ENCODE assay signal across 12 cellular contexts in genomic region chr22:45302047-45302446, GRCh38. TPM values are rescaled to one million over a fixed set of nuclear protein-coding genes. Genes with fewer than 3 reads are reported as not detected.
A peak's percentile ranks its signal among the peaks of the same experiment; 100 is the strongest.
DNase-seq lines count a peak whose midpoint lies in the region; ATAC-seq, FAIRE-seq and TF ChIP-seq lines count a peak whose summit lies in the region.
"Had no signal": no experiment of that assay in that cellular context is flagged by ENCODE, and none has a peak within 500 bp of the region (broad histone marks: within the 10 kb centered on the region; RNA-seq: fewer than 3 reads in every experiment).

No MANE protein-coding gene starts in this region.

- H3K27ac ChIP-seq in PC-9 (0 out of 2 replicates have a peak overlapping the region, but pooled peaks have one; percentile 3), fibroblast of lung (ENCODE audit: insufficient read depth, low read length) (peak overlapping the region; percentile 47), A673 (ENCODE audit: low read depth, low read length, poor library complexity, severe bottlenecking) (no peak overlapping the region)

- no peaks in the 10 kb centered on the region for H3K79me2 ChIP-seq in PC-9 (ENCODE audit: low read depth)
- H3K79me2 ChIP-seq in fibroblast of lung (ENCODE audit: control insufficient read depth, insufficient read depth, low read length) = no peaks in the 10 kb centered on the region

- H3K9me3 Mint-ChIP-seq in activated T-cell treated with anti-CD3 and anti-CD28 coated beads, Interleukin-2, amount 50 U/mL, for 4 hours = no peaks in the 10 kb centered on the region
- H3K9me3 Mint-ChIP-seq in activated T-cell treated with anti-CD3 and anti-CD28 coated beads, Interleukin-2, amount 50 U/mL, for 24 hours = no peaks in the 10 kb centered on the region
- H3K9me3 Mint-ChIP-seq in effector memory CD8-positive, alpha-beta T cell = no peaks in the 10 kb centered on the region
- H3K9me3 Mint-ChIP-seq: mesothelial cell of epicardium had no signal

- DNase-seq in activated T-cell treated with anti-CD3 and anti-CD28 coated beads, Interleukin-2, amount 50 U/mL, for 4 hours = no peak
- no peak for DNase-seq in activated T-cell treated with anti-CD3 and anti-CD28 coated beads, Interleukin-2, amount 50 U/mL, for 24 hours
- peak in 1 of 2 experiments; percentile 74 for DNase-seq in PC-9
- peak; percentile 79 to 81 for DNase-seq in fibroblast of lung (ENCODE audit: low read depth in 2 of 2)
- DNase-seq in urothelium cell line (ENCODE audit: low spot score) = peak; percentile 73
- DNase-seq in effector memory CD8-positive, alpha-beta T cell = no peak
- DNase-seq in A673 (ENCODE audit: low spot score) = no peak
- DNase-seq: activated CD8-positive, alpha-beta memory T cell treated with anti-CD3 and anti-CD28 coated beads for 24 hours; Calu3; NCI-H526 treated with DMSO at 0.1 percent for 48 hours had no signal

- FAIRE-seq in urothelium cell line (lab: Jason Lieb, UNC) = no peak

- H2AFZ ChIP-seq in PC-9 (no peak overlapping the region; the same call in 1 of the 2 replicates), fibroblast of lung (ENCODE audit: low read length) (peak overlapping the region; percentile 45)

- no peak for TF ChIP-seq CTCF in PC-9 (conservative IDR thresholded peaks at IDR 0.05)
- peak in 1 of 2 donors; percentile 6 for TF ChIP-seq CTCF in fibroblast of lung (conservative IDR thresholded peaks at IDR 0.05 in 1 of 2, IDR thresholded peaks at IDR 0.05 in 1 of 2; ENCODE audit: low read depth in 1 of 2, low read length in 2 of 2)
- no peak for TF ChIP-seq CTCF in A673 (conservative IDR thresholded peaks at IDR 0.05; ENCODE audit: low read depth, low read length)

- ATAC-seq in activated T-cell treated with anti-CD3 and anti-CD28 coated beads, Interleukin-2, amount 50 U/mL, for 4 hours = peak; percentile 34 to 56
- ATAC-seq in effector memory CD8-positive, alpha-beta T cell (replicated peaks) = no peak
- ATAC-seq in GM18520 (IDR thresholded peaks at IDR 0.05; ENCODE audit: unreplicated experiment) = no peak

- H3K36me3 Mint-ChIP-seq in activated T-cell treated with anti-CD3 and anti-CD28 coated beads, Interleukin-2, amount 50 U/mL, for 4 hours (ENCODE audit: insufficient read depth) = no peaks in the 10 kb centered on the region
- no peaks in the 10 kb centered on the region for H3K36me3 Mint-ChIP-seq in activated T-cell treated with anti-CD3 and anti-CD28 coated beads, Interleukin-2, amount 50 U/mL, for 24 hours (ENCODE audit: low read depth)
- no peaks in the 10 kb centered on the region for H3K36me3 Mint-ChIP-seq in effector memory CD8-positive, alpha-beta T cell (ENCODE audit: insufficient read depth)
- H3K36me3 Mint-ChIP-seq: mesothelial cell of epicardium had no signal

- H3F3A ChIP-seq in PC-9 (ENCODE audit: insufficient read depth, low read depth) = peaks cover 7% of the 10 kb centered on the region; the same call in 1 of the 2 replicates

- H3K4me3 ChIP-seq in PC-9 = no peak overlapping the region
- H3K4me3 ChIP-seq in fibroblast of lung (replicated peaks in 1 of 4; ENCODE audit: control extremely low read depth in 1 of 4, insufficient read depth in 1 of 4, low read depth in 3 of 4, low read length in 4 of 4) = no peak overlapping the region
- no peak overlapping the region for H3K4me3 ChIP-seq in A673 (ENCODE audit: low read depth, low read length, poor library complexity, severe bottlenecking)

- no peaks in the 10 kb centered on the region for H3K27me3 ChIP-seq in PC-9 (ENCODE audit: insufficient read depth, low read depth)
- no peaks in the 10 kb centered on the region for H3K27me3 ChIP-seq in fibroblast of lung (ENCODE audit: control insufficient read depth, insufficient read depth, low read length)
- H3K27me3 ChIP-seq in A673 (replicated peaks; ENCODE audit: insufficient read depth, low read depth, low read length, poor library complexity) = no peaks in the 10 kb centered on the region

- H3K4me1 Mint-ChIP-seq in activated T-cell treated with anti-CD3 and anti-CD28 coated beads, Interleukin-2, amount 50 U/mL, for 4 hours (ENCODE audit: low read depth) = peaks cover 3% of the 10 kb centered on the region
- H3K4me1 Mint-ChIP-seq in activated T-cell treated with anti-CD3 and anti-CD28 coated beads, Interleukin-2, amount 50 U/mL, for 24 hours (ENCODE audit: low read depth) = peaks cover 8% of the 10 kb centered on the region
- H3K4me1 Mint-ChIP-seq in effector memory CD8-positive, alpha-beta T cell (ENCODE audit: low read depth in 2 of 2) = no peaks in the 10 kb centered on the region
- H3K4me1 Mint-ChIP-seq: mesothelial cell of epicardium had no signal

- H3K9me3 ChIP-seq in PC-9 (ENCODE audit: insufficient read depth, low read depth) (no peaks in the 10 kb centered on the region), fibroblast of lung (ENCODE audit: control insufficient read depth, insufficient read depth, low read depth, low read length) (no peaks in the 10 kb centered on the region), A673 (ENCODE audit: low read depth, low read length, poor library complexity, severe bottlenecking) (no peaks in the 10 kb centered on the region)

- H3K4me2 ChIP-seq in PC-9 = peak overlapping the region; percentile 37
- peak overlapping the region; percentile 23 for H3K4me2 ChIP-seq in fibroblast of lung (ENCODE audit: extremely low read depth, insufficient read depth, low read length)

- POLR2A ChIA-PET in PC-9 (lab: Charles Lee; ENCODE audit: unreplicated experiment) = no interaction called here
- POLR2A ChIA-PET in A673 (lab: Charles Lee; ENCODE audit: low non-redundant PET) = no interaction called here

- no peaks in the 10 kb centered on the region for H3K9me2 ChIP-seq in PC-9 (ENCODE audit: insufficient read depth)

- H3K4me1 ChIP-seq in PC-9 (replicated peaks; ENCODE audit: insufficient read depth) (peaks cover 16% of the 10 kb centered on the region), fibroblast of lung (ENCODE audit: control insufficient read depth, extremely low read depth, insufficient read depth, low read length) (peaks cover 3% of the 10 kb centered on the region), A673 (ENCODE audit: insufficient read depth, low read length, poor library complexity, severe bottlenecking) (no peaks in the 10 kb centered on the region)

- BruUV-seq in PC-9 (replicated peaks; lab: Mats Ljungman, UMichigan) (no TSS peak), A673 (replicated peaks; lab: Mats Ljungman, UMichigan) (no TSS peak)

- CTCF ChIA-PET in PC-9 (lab: Charles Lee) = no interaction called here
- CTCF ChIA-PET in A673 (lab: Charles Lee) = no interaction called here

- peaks cover 3% of the 10 kb centered on the region for H3K27me3 Mint-ChIP-seq in activated T-cell treated with anti-CD3 and anti-CD28 coated beads, Interleukin-2, amount 50 U/mL, for 4 hours (ENCODE audit: low read depth)
- no peaks in the 10 kb centered on the region for H3K27me3 Mint-ChIP-seq in activated T-cell treated with anti-CD3 and anti-CD28 coated beads, Interleukin-2, amount 50 U/mL, for 24 hours
- no peaks in the 10 kb centered on the region for H3K27me3 Mint-ChIP-seq in effector memory CD8-positive, alpha-beta T cell

- no peak overlapping the region for H3K4me3 Mint-ChIP-seq in activated T-cell treated with anti-CD3 and anti-CD28 coated beads, Interleukin-2, amount 50 U/mL, for 4 hours
- no peak overlapping the region for H3K4me3 Mint-ChIP-seq in activated T-cell treated with anti-CD3 and anti-CD28 coated beads, Interleukin-2, amount 50 U/mL, for 24 hours
- no peak overlapping the region for H3K4me3 Mint-ChIP-seq in effector memory CD8-positive, alpha-beta T cell
- H3K4me3 Mint-ChIP-seq: mesothelial cell of epicardium had no signal

- no peaks in the 10 kb centered on the region for H3K36me3 ChIP-seq in PC-9 (ENCODE audit: low read depth)
- no peaks in the 10 kb centered on the region for H3K36me3 ChIP-seq in fibroblast of lung (ENCODE audit: control insufficient read depth, insufficient read depth, low read length)
- H3K36me3 ChIP-seq in A673 (ENCODE audit: insufficient read depth, low read length, poor library complexity, severe bottlenecking) = no peaks in the 10 kb centered on the region

- intact Hi-C loops in PC-9 (cut with micrococcal nuclease; ENCODE audit: unreplicated experiment) = no loop called here
- intact Hi-C loops in A673 (cut with micrococcal nuclease; ENCODE audit: unreplicated experiment) = no loop called here

- no peak overlapping the region for H3K27ac Mint-ChIP-seq in activated T-cell treated with anti-CD3 and anti-CD28 coated beads, Interleukin-2, amount 50 U/mL, for 24 hours
- no peak overlapping the region for H3K27ac Mint-ChIP-seq in effector memory CD8-positive, alpha-beta T cell
- H3K27ac Mint-ChIP-seq: mesothelial cell of epicardium had no signal

- H3K9ac ChIP-seq in fibroblast of lung (ENCODE audit: insufficient read depth, low read length) = no peak overlapping the region

- H4K20me1 ChIP-seq in PC-9 (ENCODE audit: insufficient read depth) (no peaks in the 10 kb centered on the region), fibroblast of lung (ENCODE audit: control insufficient read depth, extremely low read depth, insufficient read depth, low read length) (no peaks in the 10 kb centered on the region)

RNA-seq across cellular contexts. Expression of gene FAM118A, which starts 7.7 kb away (rescaled TPM):
- 10 to 100 TPM; 23.4 to 60.3 (median 27.5) TPM for total RNA-seq in activated T-cell treated with anti-CD3 and anti-CD28 coated beads, Interleukin-2, amount 50 U/mL, for 4 hours
- total RNA-seq in PC-9 (2021) (24.4 and 35.4 TPM in 2 replicates), fibroblast of lung (16.5 and 23.4 TPM in 2 replicates), A673 (2021) (54.0 and 58.3 TPM in 2 replicates)
- 18.0 and 27.0 TPM in 2 replicates for polyA plus RNA-seq in fibroblast of lung
- 12.6 and 15.4 TPM in 2 replicates for polyA plus RNA-seq in fibroblast of lung (2012)
- polyA minus RNA-seq in fibroblast of lung (ENCODE audit: low replicate concordance) = 5.0 and 13.8 TPM in 2 replicates

RNA-seq across cellular contexts. Expression of gene UPK3A, which starts 17.3 kb away (rescaled TPM):
- not detected for total RNA-seq in activated T-cell treated with anti-CD3 and anti-CD28 coated beads, Interleukin-2, amount 50 U/mL, for 4 hours
- total RNA-seq in PC-9 (2021) (1.0 and 1.4 TPM in 2 replicates), fibroblast of lung (not detected in 2 replicates), A673 (2021) (not detected in 2 replicates)
- polyA plus RNA-seq in fibroblast of lung = not detected in 2 replicates
- not detected in 2 replicates for polyA plus RNA-seq in fibroblast of lung (2012)
- polyA minus RNA-seq in fibroblast of lung (ENCODE audit: low replicate concordance) = not detected in 2 replicates
- total RNA-seq: Calu3 had no signal

Comparison
In these comparisons a context has a peak if more than half of its experiments do, and no peak if none do; other contexts are left out.
1. ATAC-seq: peak in activated T-cell treated with anti-CD3 and anti-CD28 coated beads, Interleukin-2, amount 50 U/mL, for 4 hours (2 of 2); none in effector memory CD8-positive, alpha-beta T cell (single experiment) and GM18520 (single experiment).
2. DNase-seq: peak in fibroblast of lung (2 of 2) and urothelium cell line (single experiment); none in activated T-cell treated with anti-CD3 and anti-CD28 coated beads, Interleukin-2, amount 50 U/mL, for 4 hours (single experiment), activated T-cell treated with anti-CD3 and anti-CD28 coated beads, Interleukin-2, amount 50 U/mL, for 24 hours (single experiment), effector memory CD8-positive, alpha-beta T cell (0 of 3) and A673 (single experiment).